In the genomic region with DNA sequence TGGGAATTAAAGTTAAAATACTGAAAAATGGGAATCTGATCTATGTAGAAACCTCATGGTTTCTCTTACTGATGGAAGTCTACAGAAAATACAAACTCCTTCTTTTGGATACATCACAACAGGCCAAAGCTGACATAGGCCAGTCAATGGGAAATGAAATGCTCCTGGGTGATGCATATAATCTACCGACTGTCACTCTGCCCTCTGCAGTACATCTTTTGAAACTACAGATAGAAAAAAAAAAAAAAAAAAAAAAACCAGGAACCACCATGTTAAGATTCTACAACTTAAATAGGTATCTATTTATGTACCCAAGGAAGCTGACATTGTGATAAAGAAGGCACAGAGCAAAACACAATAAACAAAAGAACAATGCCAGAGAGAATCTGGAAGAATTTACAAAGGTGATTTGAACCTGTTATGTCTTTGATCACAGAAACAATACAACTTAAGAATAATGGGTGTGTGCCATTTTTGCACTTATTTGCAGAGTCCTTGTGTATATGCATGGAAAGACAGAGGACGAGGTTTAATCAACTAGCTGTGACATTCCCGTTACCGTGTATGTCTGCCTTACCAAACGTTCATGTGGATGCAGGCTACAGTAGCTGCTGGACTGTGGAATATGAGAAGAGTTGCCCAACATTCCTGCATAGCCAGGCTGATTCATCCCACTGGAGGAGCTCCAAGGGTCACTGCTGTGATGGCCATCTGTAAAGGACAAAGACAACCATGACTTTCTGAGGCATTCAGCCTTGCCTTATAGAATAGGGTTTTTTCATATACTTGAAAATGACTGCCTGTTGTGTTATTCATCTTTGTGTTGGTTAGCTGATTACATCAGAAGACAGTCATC, we compare ENCODE assay signal across 9 cellular contexts.
DNase-seq lines count a peak whose midpoint lies in the region; ATAC-seq, FAIRE-seq and TF ChIP-seq lines count a peak whose summit lies in the region.
"Had no signal": no experiment of that assay in that cellular context is flagged by ENCODE, and none has a peak within 500 bp of the region (broad histone marks: within the 10 kb centered on the region; RNA-seq: fewer than 3 reads in every experiment).

No MANE protein-coding gene starts in this region.

- H3K36me3 Mint-ChIP-seq in activated naive CD4-positive, alpha-beta T cell treated with anti-CD3 and anti-CD28 coated beads, Interleukin-2, amount 50 U/mL, for 72 hours, result no peaks in the 10 kb centered on the region

- H3F3A ChIP-seq in OCI-LY1 (ENCODE audit: insufficient read depth, low read length), result 0 out of 2 replicates have a peak, but pooled peaks cover 5% of the 10 kb centered on the region
- peaks cover 17% of the 10 kb centered on the region for H3F3A ChIP-seq in smooth muscle cell (ENCODE audit: low read depth)

- no peaks in the 10 kb centered on the region for H3K9me2 ChIP-seq in OCI-LY1 (ENCODE audit: low read depth, low read length)

- H4K20me1 ChIP-seq in OCI-LY1 (ENCODE audit: insufficient read depth, low read length) (no peaks in the 10 kb centered on the region), smooth muscle cell (ENCODE audit: low read depth) (no peaks in the 10 kb centered on the region)

- peaks cover 86% of the 10 kb centered on the region for H3K36me3 ChIP-seq in OCI-LY1 (ENCODE audit: insufficient read depth, low read length)
- H3K36me3 ChIP-seq in smooth muscle cell (ENCODE audit: low read depth), result no peaks in the 10 kb centered on the region

- no peak for ATAC-seq in GM21529 (IDR thresholded peaks at IDR 0.05; ENCODE audit: unreplicated experiment)
- ATAC-seq in activated naive CD4-positive, alpha-beta T cell treated with anti-CD3 and anti-CD28 coated beads, Interleukin-2, amount 50 U/mL, for 72 hours, result no peak

- no peak overlapping the region for H3K4me3 ChIP-seq in OCI-LY1 (ENCODE audit: low read depth, low read length, poor library complexity, severe bottlenecking)
- no peak overlapping the region for H3K4me3 ChIP-seq in fibroblast of pulmonary artery (replicated peaks; ENCODE audit: low read depth, low read length)
- no peak overlapping the region for H3K4me3 ChIP-seq in smooth muscle cell

- H2AFZ ChIP-seq in OCI-LY1 (ENCODE audit: low read length), result no peak overlapping the region
- no peak overlapping the region for H2AFZ ChIP-seq in smooth muscle cell (ENCODE audit: low read depth)

- no peaks in the 10 kb centered on the region for H3K9me3 Mint-ChIP-seq in activated naive CD4-positive, alpha-beta T cell treated with anti-CD3 and anti-CD28 coated beads, Interleukin-2, amount 50 U/mL, for 72 hours

- H3K4me1 ChIP-seq in OCI-LY1 (ENCODE audit: insufficient read depth, low read length, severe bottlenecking) (peaks cover 7% of the 10 kb centered on the region), smooth muscle cell (ENCODE audit: low read depth) (peaks cover 12% of the 10 kb centered on the region)

- TF ChIP-seq CTCF in OCI-LY1 (IDR thresholded peaks at IDR 0.05; ENCODE audit: low read length) (peak; percentile 26; the same call in 1 of the 2 replicates), fibroblast of pulmonary artery (IDR thresholded peaks at IDR 0.05; ENCODE audit: low read length, missing control alignments) (peak; percentile 21), smooth muscle cell (IDR thresholded peaks at IDR 0.05; ENCODE audit: borderline replicate concordance, insufficient read depth, poor library complexity, severe bottlenecking) (peak; percentile 14)

- WGBS in smooth muscle cell (ENCODE audit: low lambda C conversion rate), result 63% methylated on average over 5 of the region's 5 CpGs

- H3K27ac Mint-ChIP-seq in activated naive CD4-positive, alpha-beta T cell treated with anti-CD3 and anti-CD28 coated beads, Interleukin-2, amount 50 U/mL, for 72 hours, result no peak overlapping the region

- no peak overlapping the region for H3K9ac ChIP-seq in OCI-LY1 (ENCODE audit: low read length)
- H3K9ac ChIP-seq in smooth muscle cell (ENCODE audit: low read depth), result no peak overlapping the region

- H3K4me2 ChIP-seq in OCI-LY1 (ENCODE audit: low read length) (no peak overlapping the region), smooth muscle cell (peak overlapping the region; percentile 51)

- TF ChIP-seq POLR2A in H54 (IDR thresholded peaks at IDR 0.05; ENCODE audit: low read depth, low read length), result no peak

- H3K79me2 ChIP-seq in OCI-LY1 (ENCODE audit: insufficient read depth, low read length), result no peaks in the 10 kb centered on the region; the same call in 1 of the 2 replicates
- H3K79me2 ChIP-seq in smooth muscle cell (ENCODE audit: low read depth), result peaks cover 21% of the 10 kb centered on the region

- DNase-seq in H54 (ENCODE audit: insufficient read length, low spot score) (peak; percentile 9), fibroblast of pulmonary artery (ENCODE audit: low read depth) (peak; percentile 82), smooth muscle cell (lab: John Stamatoyannopoulos, UW; ENCODE audit: unreplicated experiment) (no peak)
- no peak for DNase-seq in stimulated activated CD4-positive, alpha-beta T cell treated with anti-CD3 and anti-CD28 coated beads, Interleukin-12 subunit alpha, Interleukin-12 subunit beta, amount 100 ng/mL, for 4 hours
- no peak for DNase-seq in activated naive CD4-positive, alpha-beta T cell treated with anti-CD3 and anti-CD28 coated beads, Interleukin-2, amount 50 U/mL, for 72 hours (ENCODE audit: low spot score in 2 of 2)
- DNase-seq in NK-92 treated with Interleukin-12 subunit alpha and Interleukin-12 subunit beta, amount 100 ng/mL, for 24 hours (lab: John Stamatoyannopoulos, UW), result no peak
- DNase-seq: activated naive CD4-positive, alpha-beta T cell treated with anti-CD3 and anti-CD28 coated beads, Interleukin-2, amount 50 U/mL, for 16 hours had no signal

- H3K27ac ChIP-seq in OCI-LY1 (ENCODE audit: low read depth, low read length, poor library complexity, severe bottlenecking) (no peak overlapping the region), smooth muscle cell (ENCODE audit: low read depth) (peak overlapping the region; percentile 65)

- peak; percentile 96 for FAIRE-seq in H54 (lab: Jason Lieb, UNC)

- H3K9me3 ChIP-seq in OCI-LY1 (ENCODE audit: low read length) (no peaks in the 10 kb centered on the region), smooth muscle cell (replicated peaks; ENCODE audit: low read depth) (no peaks in the 10 kb centered on the region)

- H3K27me3 ChIP-seq in OCI-LY1 (ENCODE audit: insufficient read depth, low read length), result no peaks in the 10 kb centered on the region
- H3K27me3 ChIP-seq in smooth muscle cell (ENCODE audit: low read depth), result no peaks in the 10 kb centered on the region

Comparison
In these comparisons a context has a peak if more than half of its experiments do, and no peak if none do; other contexts are left out.
1. DNase-seq: peak in H54 (single experiment) and fibroblast of pulmonary artery (single experiment); none in smooth muscle cell (single experiment), stimulated activated CD4-positive, alpha-beta T cell treated with anti-CD3 and anti-CD28 coated beads, Interleukin-12 subunit alpha, Interleukin-12 subunit beta, amount 100 ng/mL, for 4 hours (single experiment), activated naive CD4-positive, alpha-beta T cell treated with anti-CD3 and anti-CD28 coated beads, Interleukin-2, amount 50 U/mL, for 72 hours (0 of 2) and NK-92 treated with Interleukin-12 subunit alpha and Interleukin-12 subunit beta, amount 100 ng/mL, for 24 hours (single experiment).
2. Peak in every context shown above with its lines, with median percentiles within 50 percentile points of each other: CTCF ChIP-seq.